8 cellular contexts compared by ENCODE assay signal in genomic region chr7:101754432-101755159, GRCh38.
DNase-seq lines count a peak whose midpoint lies in the region; ATAC-seq, FAIRE-seq and TF ChIP-seq lines count a peak whose summit lies in the region.

No MANE protein-coding gene starts in this region.

- CTCF ChIA-PET in activated CD8-positive, alpha-beta T cell treated with anti-CD3 and anti-CD28 coated beads, Interleukin-2, amount 10 ng/mL, durations not matched to agents 7 days and 5 days (lab: Charles Lee): interaction anchor here (0.6 to 2.9 kb wide), 2 partner anchors 11 to 57 kb away, joined by 3 to 17 read pairs; no protein-coding TSS in a partner anchor

- H3K9me3 ChIP-seq in kidney (ENCODE audit: control insufficient read depth in 1 of 2, low read length in 2 of 2) (no peaks in the 10 kb centered on the region), subcutaneous abdominal adipose tissue (ENCODE audit: control insufficient read depth in 5 of 5, low read length in 5 of 5) (no peaks in the 10 kb centered on the region)

- POLR2A ChIA-PET in activated CD8-positive, alpha-beta T cell treated with anti-CD3 and anti-CD28 coated beads, Interleukin-2, amount 10 ng/mL, durations not matched to agents 7 days and 5 days (lab: Charles Lee): no interaction called here

- H3K4me3 ChIP-seq in kidney (ENCODE audit: low read length in 2 of 2) (peak overlapping the region; percentile 58 to 78), subcutaneous abdominal adipose tissue (ENCODE audit: low read depth in 1 of 5, low read length in 5 of 5) (peak overlapping the region; percentile 50 to 79 (median 72))

- no peak for TF ChIP-seq CTCF in kidney (IDR thresholded peaks at IDR 0.05; ENCODE audit: borderline replicate concordance, extremely low read depth, insufficient read depth)

- peaks cover 0 to 8% (median 4%) of the 10 kb centered on the region in 5 donors for H3K27me3 ChIP-seq in subcutaneous abdominal adipose tissue (ENCODE audit: control insufficient read depth in 5 of 5, insufficient read depth in 4 of 5, low read length in 5 of 5)

- H3K9ac ChIP-seq in kidney (ENCODE audit: low read length in 2 of 2): peak overlapping the region in 1 of 2 donors; percentile 8
- H3K9ac ChIP-seq in subcutaneous abdominal adipose tissue (ENCODE audit: low read length in 5 of 5): peak overlapping the region in 2 of 5 donors; percentile 0 to 57

- H3K4me1 Mint-ChIP-seq in activated CD8-positive, alpha-beta T cell treated with anti-CD3 and anti-CD28 coated beads, Interleukin-2, amount 10 ng/mL, durations not matched to agents 7 days and 5 days (ENCODE audit: low read depth): peaks cover 15% of the 10 kb centered on the region

- peak; percentile 54 for DNase-seq in ACHN
- peak; percentile 15 for DNase-seq in HCEC 1CT
- peak; percentile 30 for DNase-seq in activated CD8-positive, alpha-beta T cell treated with anti-CD3 and anti-CD28 coated beads, Interleukin-2, amount 10 ng/mL, durations not matched to agents 7 days and 5 days
- DNase-seq in kidney: no peak
- no peak for DNase-seq in globus pallidus (ENCODE audit: low spot score)
- DNase-seq in central memory CD4-positive, alpha-beta T cell: no peak

- no peaks in the 10 kb centered on the region for H3K36me3 Mint-ChIP-seq in activated CD8-positive, alpha-beta T cell treated with anti-CD3 and anti-CD28 coated beads, Interleukin-2, amount 10 ng/mL, durations not matched to agents 7 days and 5 days (ENCODE audit: low read depth)

- H3K27me3 Mint-ChIP-seq in activated CD8-positive, alpha-beta T cell treated with anti-CD3 and anti-CD28 coated beads, Interleukin-2, amount 10 ng/mL, durations not matched to agents 7 days and 5 days (ENCODE audit: low read depth): no peaks in the 10 kb centered on the region

- H3K27ac ChIP-seq in kidney (ENCODE audit: low read depth in 2 of 2, low read length in 2 of 2) (no peak overlapping the region), subcutaneous abdominal adipose tissue (ENCODE audit: low read depth, low read length) (no peak overlapping the region)

- H3K9me3 Mint-ChIP-seq in activated CD8-positive, alpha-beta T cell treated with anti-CD3 and anti-CD28 coated beads, Interleukin-2, amount 10 ng/mL, durations not matched to agents 7 days and 5 days (ENCODE audit: insufficient read depth): no peaks in the 10 kb centered on the region

- H3K36me3 ChIP-seq in kidney (ENCODE audit: control insufficient read depth in 1 of 2, insufficient read depth in 2 of 2, low read length in 2 of 2) (no peaks in the 10 kb centered on the region), subcutaneous abdominal adipose tissue (ENCODE audit: control insufficient read depth in 5 of 5, insufficient read depth in 5 of 5, low read length in 5 of 5) (no peaks in the 10 kb centered on the region)

- ATAC-seq in activated CD8-positive, alpha-beta T cell treated with anti-CD3 and anti-CD28 coated beads, Interleukin-2, amount 10 ng/mL, durations not matched to agents 7 days and 5 days: no peak
- ATAC-seq in HG02885 (IDR thresholded peaks at IDR 0.05; ENCODE audit: poor library complexity, unreplicated experiment): no peak

- FAIRE-seq in kidney (lab: Jason Lieb, UNC): no peak

- H3K27ac Mint-ChIP-seq in activated CD8-positive, alpha-beta T cell treated with anti-CD3 and anti-CD28 coated beads, Interleukin-2, amount 10 ng/mL, durations not matched to agents 7 days and 5 days: peak overlapping the region; percentile 81

- H3K4me1 ChIP-seq in kidney (ENCODE audit: control insufficient read depth in 1 of 2, insufficient read depth in 1 of 2, low read depth in 1 of 2, low read length in 2 of 2) (peaks cover 0 to 2% of the 10 kb centered on the region in 2 donors), subcutaneous abdominal adipose tissue (ENCODE audit: control insufficient read depth in 5 of 5, insufficient read depth in 5 of 5, low read length in 5 of 5) (peaks cover 0 to 9% (median 6%) of the 10 kb centered on the region in 5 donors)

- intact Hi-C loops in kidney (cut with DNase I): no loop called here

- peak overlapping the region; percentile 80 for H3K4me3 Mint-ChIP-seq in activated CD8-positive, alpha-beta T cell treated with anti-CD3 and anti-CD28 coated beads, Interleukin-2, amount 10 ng/mL, durations not matched to agents 7 days and 5 days

- in situ Hi-C loops in ACHN (cut with HindIII; ENCODE audit: low pct_ligation_motif_present, low pct_unique_long_range_greater_than_20kb, low sequenced_read_pairs): no loop called here

Comparison
In these comparisons a context has a peak if more than half of its experiments do, and no peak if none do; other contexts are left out.
1. DNase-seq: peak in ACHN (single experiment), HCEC 1CT (single experiment) and activated CD8-positive, alpha-beta T cell treated with anti-CD3 and anti-CD28 coated beads, Interleukin-2, amount 10 ng/mL, durations not matched to agents 7 days and 5 days (single experiment); none in kidney (single experiment), globus pallidus (single experiment) and central memory CD4-positive, alpha-beta T cell (single experiment).